9 cellular contexts compared by ENCODE assay signal in the genomic region with DNA sequence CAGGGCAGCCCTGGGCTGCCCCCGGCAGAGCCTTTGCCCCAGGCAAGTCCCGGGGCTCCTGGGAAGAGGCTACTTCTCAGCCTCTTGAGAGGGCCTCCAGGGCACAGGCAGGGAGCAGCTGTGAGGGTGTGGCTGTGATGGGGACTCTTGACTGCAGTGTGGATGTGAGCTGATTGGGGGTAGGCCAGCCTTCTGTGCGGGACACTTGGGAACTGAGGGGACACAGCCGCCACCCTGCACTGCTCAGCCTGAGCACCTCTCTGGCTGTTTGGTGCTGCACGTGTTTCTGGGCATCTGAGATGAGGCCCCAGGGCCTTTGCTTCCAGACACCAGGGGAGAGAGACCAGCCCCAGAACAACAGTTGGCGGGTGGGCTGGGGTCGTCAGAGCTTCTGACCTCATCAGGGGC.
DNase-seq lines count a peak whose midpoint lies in the region; ATAC-seq and TF ChIP-seq lines count a peak whose summit lies in the region.
"Had no signal": no experiment of that assay in that cellular context is flagged by ENCODE, and none has a peak within 500 bp of the region (broad histone marks: within the 10 kb centered on the region; RNA-seq: fewer than 3 reads in every experiment).

No MANE protein-coding gene starts in this region.

- peaks cover 2% of the 10 kb centered on the region for H3K36me3 Mint-ChIP-seq in chondrocyte (ENCODE audit: low read depth)

- H3K9me3 ChIP-seq in prostate gland, result no peaks in the 10 kb centered on the region

- no peak for TF ChIP-seq POLR2A in prostate gland (IDR thresholded peaks at IDR 0.05)

- H3K27me3 ChIP-seq in prostate gland (replicated peaks; ENCODE audit: insufficient read depth), result no peaks in the 10 kb centered on the region

- H3K27ac ChIP-seq in prostate gland, result peak overlapping the region; percentile 31 to 66

- peak overlapping the region; percentile 89 for H3K27ac Mint-ChIP-seq in chondrocyte (ENCODE audit: unreplicated experiment)

- no peak for TF ChIP-seq CTCF in chondrocyte (IDR thresholded peaks at IDR 0.05)
- no peak for TF ChIP-seq CTCF in prostate gland (IDR thresholded peaks at IDR 0.05)

- no peak overlapping the region for H3K4me3 Mint-ChIP-seq in chondrocyte (ENCODE audit: unreplicated experiment)
- H3K4me3 Mint-ChIP-seq: neural crest cell had no signal

- WGBS in prostate gland, result 42% methylated on average over 7 of the region's 7 CpGs

- peak; percentile 18 to 39 for DNase-seq in NOMO-1 (lab: John Stamatoyannopoulos, UW; ENCODE audit: unreplicated experiment in 2 of 2)
- DNase-seq in NOMO-1 treated with DMSO at 0.1 percent for 48 hours (lab: John Stamatoyannopoulos, UW; ENCODE audit: unreplicated experiment), result no peak
- peak in 64 of 76 experiments; percentile 6 to 79 (median 48) for DNase-seq in HUDEP-2 (lab: John Stamatoyannopoulos, UW; ENCODE audit: unreplicated experiment in 76 of 76)
- no peak for DNase-seq in chondrocyte (ENCODE audit: low spot score)
- no peak for DNase-seq in prostate gland (ENCODE audit: low spot score)
- DNase-seq in NCI-H446 (lab: John Stamatoyannopoulos, UW), result no peak
- no peak for DNase-seq in HPDE6-E6E7 (ENCODE audit: extremely low spot score)

- H3K4me1 Mint-ChIP-seq in chondrocyte (ENCODE audit: low read depth), result peaks cover 61% of the 10 kb centered on the region

- no peak overlapping the region for H3K4me3 ChIP-seq in prostate gland

- intact Hi-C loops in prostate gland (cut with DNase I), result no loop called here

- no peak for ATAC-seq in GM21526 (IDR thresholded peaks at IDR 0.05; ENCODE audit: low FRiP score, unreplicated experiment)

- no peaks in the 10 kb centered on the region for H3K9me3 Mint-ChIP-seq in chondrocyte (ENCODE audit: low read depth)
- H3K9me3 Mint-ChIP-seq: neural crest cell had no signal

- H3K4me1 ChIP-seq in prostate gland (replicated peaks), result peaks cover 37% of the 10 kb centered on the region

- H3K27me3 Mint-ChIP-seq in chondrocyte (ENCODE audit: low read depth), result no peaks in the 10 kb centered on the region

- no peaks in the 10 kb centered on the region for H3K36me3 ChIP-seq in prostate gland

Comparison
In these comparisons a context has a peak if more than half of its experiments do, and no peak if none do; other contexts are left out.
1. DNase-seq: peak in NOMO-1 (2 of 2) and HUDEP-2 (64 of 76); none in NOMO-1 treated with DMSO at 0.1 percent for 48 hours (single experiment), chondrocyte (single experiment), prostate gland (single experiment), NCI-H446 (0 of 2) and HPDE6-E6E7 (single experiment).